ENCODE assay signal across 8 cellular contexts in the genomic region with DNA sequence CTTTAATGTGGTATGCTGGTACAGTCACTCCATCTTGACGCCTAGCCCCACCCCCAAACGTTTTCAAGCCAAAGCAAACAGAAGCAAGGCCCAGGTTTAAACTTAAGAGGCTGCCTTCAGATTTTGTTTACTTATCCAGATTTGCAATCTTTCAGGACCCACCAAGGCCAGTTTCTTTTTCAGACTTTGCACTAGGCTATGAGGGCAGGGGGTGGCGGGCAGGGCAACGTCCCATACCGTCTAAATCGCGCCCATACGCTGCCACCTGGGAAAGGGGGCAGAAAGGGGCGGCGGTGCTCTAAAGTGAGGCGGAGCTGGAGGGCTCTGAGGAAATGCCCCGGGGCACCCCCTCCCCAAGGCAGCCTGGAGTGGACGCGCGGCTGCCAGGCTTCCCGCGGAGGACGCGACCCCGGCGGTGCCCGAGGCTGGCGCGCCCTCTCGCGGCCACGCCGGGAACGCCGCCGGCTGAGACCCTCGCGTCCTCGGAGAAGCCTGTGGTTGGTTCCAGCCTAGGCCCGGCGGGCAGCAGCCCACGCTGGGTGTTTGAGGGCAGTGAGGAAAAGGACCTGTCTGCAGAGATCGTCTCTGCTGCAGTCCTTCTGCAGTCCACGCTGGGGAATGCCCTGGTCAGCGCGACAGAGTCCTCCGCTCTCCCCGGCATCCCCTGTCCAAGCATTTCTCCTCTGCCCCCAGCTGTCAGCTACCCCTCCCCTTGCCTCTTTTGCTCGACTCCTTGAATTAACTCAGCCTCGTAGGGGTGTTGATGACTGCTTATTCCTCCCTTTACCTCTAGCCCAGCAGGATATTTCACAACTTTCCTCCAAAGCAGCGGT.
DNase-seq lines count a peak whose midpoint lies in the region; ATAC-seq and TF ChIP-seq lines count a peak whose summit lies in the region.

No MANE protein-coding gene starts in this region.

- H3K36me3 Mint-ChIP-seq in WTC11: no peaks in the 10 kb centered on the region
- H3K36me3 Mint-ChIP-seq in central memory CD8-positive, alpha-beta T cell (ENCODE audit: insufficient read depth): no peaks in the 10 kb centered on the region

- H3K4me3 ChIP-seq in left lung: peak overlapping the region; percentile 29

- H3K9me3 Mint-ChIP-seq in WTC11: peaks cover 5% of the 10 kb centered on the region
- no peaks in the 10 kb centered on the region for H3K9me3 Mint-ChIP-seq in central memory CD8-positive, alpha-beta T cell

- CTCF ChIA-PET in WTC11 (lab: Charles Lee): interaction anchor here (0.5 to 2.5 kb wide), 9 partner anchors 12 to 1229 kb away, joined by 3 to 13 read pairs (median 3); no protein-coding TSS in a partner anchor

- H3K27ac Mint-ChIP-seq in WTC11: no peak overlapping the region
- H3K27ac Mint-ChIP-seq in central memory CD8-positive, alpha-beta T cell (ENCODE audit: low read depth): no peak overlapping the region

- H3K36me3 ChIP-seq in left lung: no peaks in the 10 kb centered on the region

- POLR2A ChIA-PET in WTC11 (lab: Charles Lee): no interaction called here

- peak; percentile 89 for ATAC-seq in WTC11
- no peak for ATAC-seq in central memory CD8-positive, alpha-beta T cell (replicated peaks; ENCODE audit: extremely low read depth, poor library complexity, severe bottlenecking)
- peak; percentile 98 for ATAC-seq in left lung
- ATAC-seq in GM18511 (IDR thresholded peaks at IDR 0.05; ENCODE audit: unreplicated experiment): no peak

- intact Hi-C loops in left lung (cut with DNase I): no loop called here

- peaks cover 10 to 13% of the 10 kb centered on the region in 2 donors for H3K4me1 ChIP-seq in left lung

- TF ChIP-seq CTCF in GM10266 (IDR thresholded peaks at IDR 0.05; ENCODE audit: control insufficient read depth, insufficient read depth, low read depth, missing control alignments) (peak; percentile 98), WTC11 (IDR thresholded peaks at IDR 0.05) (peak; percentile 97), left lung (IDR thresholded peaks at IDR 0.05) (peak; percentile 92 to 94)

- H3K27me3 Mint-ChIP-seq in WTC11 (ENCODE audit: low read depth): peaks cover 16% of the 10 kb centered on the region
- H3K27me3 Mint-ChIP-seq in central memory CD8-positive, alpha-beta T cell: peaks cover 32% of the 10 kb centered on the region

- H3K4me1 Mint-ChIP-seq in WTC11: peaks cover 4% of the 10 kb centered on the region
- H3K4me1 Mint-ChIP-seq in central memory CD8-positive, alpha-beta T cell: peaks cover 9% of the 10 kb centered on the region

- H3K4me3 Mint-ChIP-seq in WTC11: peak overlapping the region; percentile 61
- H3K4me3 Mint-ChIP-seq in central memory CD8-positive, alpha-beta T cell: peak overlapping the region; percentile 74

- H3K9me3 ChIP-seq in left lung: no peaks in the 10 kb centered on the region

- DNase-seq in GM10266 (ENCODE audit: extremely low spot score) (peak; percentile 71), M059J (ENCODE audit: low read depth) (peak; percentile 87), WTC11 (ENCODE audit: low spot score) (peak; percentile 74), left lung (peak; percentile 46 to 91), ureter (ENCODE audit: low spot score) (no peak)
- DNase-seq in central memory CD8-positive, alpha-beta T cell (ENCODE audit: low spot score in 2 of 2): peak in 1 of 2 donors; percentile 39
- peak; percentile 34 to 56 for DNase-seq in stimulated activated CD4-positive, alpha-beta T cell treated with anti-CD3 and anti-CD28 coated beads, Interleukin-4, amount 100 ng/mL, for 48 hours (ENCODE audit: low read depth in 2 of 2)

- H3K27ac ChIP-seq in left lung: no peak overlapping the region

- peaks cover 0 to 15% of the 10 kb centered on the region in 2 donors for H3K27me3 ChIP-seq in left lung

TF ChIP-seq in WTC11, 78 proteins besides CTCF, POLR2A, EP300 and RAD21 (continues in another document):
- TF ChIP-seq JUN (CRISPR knock-in tag; IDR thresholded peaks at IDR 0.05): no peak
- no peak for TF ChIP-seq IRF2 (CRISPR knock-in tag; IDR thresholded peaks at IDR 0.05; ENCODE audit: borderline replicate concordance, low read depth)
- TF ChIP-seq, protein P1, sequence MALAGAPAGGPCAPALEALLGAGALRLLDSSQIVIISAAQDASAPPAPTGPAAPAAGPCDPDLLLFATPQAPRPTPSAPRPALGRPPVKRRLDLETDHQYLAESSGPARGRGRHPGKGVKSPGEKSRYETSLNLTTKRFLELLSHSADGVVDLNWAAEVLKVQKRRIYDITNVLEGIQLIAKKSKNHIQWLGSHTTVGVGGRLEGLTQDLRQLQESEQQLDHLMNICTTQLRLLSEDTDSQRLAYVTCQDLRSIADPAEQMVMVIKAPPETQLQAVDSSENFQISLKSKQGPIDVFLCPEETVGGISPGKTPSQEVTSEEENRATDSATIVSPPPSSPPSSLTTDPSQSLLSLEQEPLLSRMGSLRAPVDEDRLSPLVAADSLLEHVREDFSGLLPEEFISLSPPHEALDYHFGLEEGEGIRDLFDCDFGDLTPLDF (CRISPR knock-in tag; IDR thresholded peaks at IDR 0.05): no peak
- TF ChIP-seq ZBTB21 (CRISPR knock-in tag; IDR thresholded peaks at IDR 0.05; ENCODE audit: borderline replicate concordance): no peak
- TF ChIP-seq, protein P2, sequence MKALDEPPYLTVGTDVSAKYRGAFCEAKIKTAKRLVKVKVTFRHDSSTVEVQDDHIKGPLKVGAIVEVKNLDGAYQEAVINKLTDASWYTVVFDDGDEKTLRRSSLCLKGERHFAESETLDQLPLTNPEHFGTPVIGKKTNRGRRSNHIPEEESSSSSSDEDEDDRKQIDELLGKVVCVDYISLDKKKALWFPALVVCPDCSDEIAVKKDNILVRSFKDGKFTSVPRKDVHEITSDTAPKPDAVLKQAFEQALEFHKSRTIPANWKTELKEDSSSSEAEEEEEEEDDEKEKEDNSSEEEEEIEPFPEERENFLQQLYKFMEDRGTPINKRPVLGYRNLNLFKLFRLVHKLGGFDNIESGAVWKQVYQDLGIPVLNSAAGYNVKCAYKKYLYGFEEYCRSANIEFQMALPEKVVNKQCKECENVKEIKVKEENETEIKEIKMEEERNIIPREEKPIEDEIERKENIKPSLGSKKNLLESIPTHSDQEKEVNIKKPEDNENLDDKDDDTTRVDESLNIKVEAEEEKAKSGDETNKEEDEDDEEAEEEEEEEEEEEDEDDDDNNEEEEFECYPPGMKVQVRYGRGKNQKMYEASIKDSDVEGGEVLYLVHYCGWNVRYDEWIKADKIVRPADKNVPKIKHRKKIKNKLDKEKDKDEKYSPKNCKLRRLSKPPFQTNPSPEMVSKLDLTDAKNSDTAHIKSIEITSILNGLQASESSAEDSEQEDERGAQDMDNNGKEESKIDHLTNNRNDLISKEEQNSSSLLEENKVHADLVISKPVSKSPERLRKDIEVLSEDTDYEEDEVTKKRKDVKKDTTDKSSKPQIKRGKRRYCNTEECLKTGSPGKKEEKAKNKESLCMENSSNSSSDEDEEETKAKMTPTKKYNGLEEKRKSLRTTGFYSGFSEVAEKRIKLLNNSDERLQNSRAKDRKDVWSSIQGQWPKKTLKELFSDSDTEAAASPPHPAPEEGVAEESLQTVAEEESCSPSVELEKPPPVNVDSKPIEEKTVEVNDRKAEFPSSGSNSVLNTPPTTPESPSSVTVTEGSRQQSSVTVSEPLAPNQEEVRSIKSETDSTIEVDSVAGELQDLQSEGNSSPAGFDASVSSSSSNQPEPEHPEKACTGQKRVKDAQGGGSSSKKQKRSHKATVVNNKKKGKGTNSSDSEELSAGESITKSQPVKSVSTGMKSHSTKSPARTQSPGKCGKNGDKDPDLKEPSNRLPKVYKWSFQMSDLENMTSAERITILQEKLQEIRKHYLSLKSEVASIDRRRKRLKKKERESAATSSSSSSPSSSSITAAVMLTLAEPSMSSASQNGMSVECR (CRISPR knock-in tag; IDR thresholded peaks at IDR 0.05; ENCODE audit: borderline replicate concordance): no peak
- TF ChIP-seq, protein P3, sequence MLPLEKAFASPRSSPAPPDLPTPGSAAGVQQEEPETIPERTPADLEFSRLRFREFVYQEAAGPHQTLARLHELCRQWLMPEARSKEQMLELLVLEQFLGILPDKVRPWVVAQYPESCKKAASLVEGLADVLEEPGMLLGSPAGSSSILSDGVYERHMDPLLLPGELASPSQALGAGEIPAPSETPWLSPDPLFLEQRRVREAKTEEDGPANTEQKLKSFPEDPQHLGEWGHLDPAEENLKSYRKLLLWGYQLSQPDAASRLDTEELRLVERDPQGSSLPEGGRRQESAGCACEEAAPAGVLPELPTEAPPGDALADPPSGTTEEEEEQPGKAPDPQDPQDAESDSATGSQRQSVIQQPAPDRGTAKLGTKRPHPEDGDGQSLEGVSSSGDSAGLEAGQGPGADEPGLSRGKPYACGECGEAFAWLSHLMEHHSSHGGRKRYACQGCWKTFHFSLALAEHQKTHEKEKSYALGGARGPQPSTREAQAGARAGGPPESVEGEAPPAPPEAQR (CRISPR knock-in tag; IDR thresholded peaks at IDR 0.05): no peak
- TF ChIP-seq ZNF396 (CRISPR knock-in tag; IDR thresholded peaks at IDR 0.05; ENCODE audit: borderline replicate concordance): no peak
- no peak for TF ChIP-seq OVOL2 (CRISPR knock-in tag; IDR thresholded peaks at IDR 0.05; ENCODE audit: borderline replicate concordance)
- no peak for TF ChIP-seq NR2C2 (CRISPR knock-in tag; IDR thresholded peaks at IDR 0.05)
- no peak for TF ChIP-seq TEAD4 (CRISPR knock-in tag; IDR thresholded peaks at IDR 0.05)
- no peak for TF ChIP-seq JAZF1 (CRISPR knock-in tag; IDR thresholded peaks at IDR 0.05)
- no peak for TF ChIP-seq MYBL2 (CRISPR knock-in tag; IDR thresholded peaks at IDR 0.05)
- TF ChIP-seq ZNF423 (CRISPR knock-in tag; IDR thresholded peaks at IDR 0.05): peak; percentile 18; the same call in 1 of the 2 replicates
- TF ChIP-seq, protein P4, sequence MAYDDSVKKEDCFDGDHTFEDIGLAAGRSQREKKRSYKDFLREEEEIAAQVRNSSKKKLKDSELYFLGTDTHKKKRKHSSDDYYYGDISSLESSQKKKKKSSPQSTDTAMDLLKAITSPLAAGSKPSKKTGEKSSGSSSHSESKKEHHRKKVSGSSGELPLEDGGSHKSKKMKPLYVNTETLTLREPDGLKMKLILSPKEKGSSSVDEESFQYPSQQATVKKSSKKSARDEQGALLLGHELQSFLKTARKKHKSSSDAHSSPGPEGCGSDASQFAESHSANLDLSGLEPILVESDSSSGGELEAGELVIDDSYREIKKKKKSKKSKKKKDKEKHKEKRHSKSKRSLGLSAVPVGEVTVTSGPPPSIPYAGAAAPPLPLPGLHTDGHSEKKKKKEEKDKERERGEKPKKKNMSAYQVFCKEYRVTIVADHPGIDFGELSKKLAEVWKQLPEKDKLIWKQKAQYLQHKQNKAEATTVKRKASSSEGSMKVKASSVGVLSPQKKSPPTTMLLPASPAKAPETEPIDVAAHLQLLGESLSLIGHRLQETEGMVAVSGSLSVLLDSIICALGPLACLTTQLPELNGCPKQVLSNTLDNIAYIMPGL (CRISPR knock-in tag; IDR thresholded peaks at IDR 0.05): peak; percentile 76; the same call in 1 of the 2 replicates
- TF ChIP-seq CREM (CRISPR knock-in tag; IDR thresholded peaks at IDR 0.05): 0 out of 2 replicates have a peak, but pooled peaks have one; percentile 29
- no peak for TF ChIP-seq KAT7 (CRISPR knock-in tag; IDR thresholded peaks at IDR 0.05; ENCODE audit: borderline replicate concordance)

Comparison
In these comparisons a context has a peak if more than half of its experiments do, and no peak if none do; other contexts are left out.
1. ATAC-seq: peak in WTC11 (single experiment) and left lung (single experiment); none in central memory CD8-positive, alpha-beta T cell (single experiment) and GM18511 (single experiment).
2. Peak in every context shown above with its lines, with median percentiles within 50 percentile points of each other: CTCF ChIP-seq.